ENCODE assay signal across 1 cellular context in genomic region chr12:100715976-100716657, GRCh38.
TF ChIP-seq lines count a peak whose summit lies in the region.

No MANE protein-coding gene starts in this region.

TF ChIP-seq in IMR-90, 13 proteins besides CTCF, POLR2A, EP300 and RAD21:
- TF ChIP-seq USF2 (IDR thresholded peaks at IDR 0.05; ENCODE audit: low read depth, low read length) (no peak), FOS (IDR thresholded peaks at IDR 0.05; ENCODE audit: low read depth, low read length) (no peak), RFX5 (IDR thresholded peaks at IDR 0.05; ENCODE audit: low read depth, low read length) (no peak), RCOR1 (IDR thresholded peaks at IDR 0.05; ENCODE audit: insufficient replicate concordance, low read length) (no peak), MXI1 (IDR thresholded peaks at IDR 0.05; ENCODE audit: borderline replicate concordance, low read depth, low read length) (no peak), CEBPB (IDR thresholded peaks at IDR 0.05; ENCODE audit: low read depth, low read length) (no peak), NFE2L2 (IDR thresholded peaks at IDR 0.05; ENCODE audit: low read depth, low read length) (no peak), ELK1 (IDR thresholded peaks at IDR 0.05; ENCODE audit: borderline replicate concordance, low read depth, low read length) (no peak), SMC3 (IDR thresholded peaks at IDR 0.05; ENCODE audit: low read depth, low read length) (no peak), MAFK (IDR thresholded peaks at IDR 0.05; ENCODE audit: low read depth, low read length) (no peak)
